ENCODE assay signal across 14 cellular contexts in genomic region chr16:11348737-11349598, GRCh38. TPM values are rescaled to one million over a fixed set of nuclear protein-coding genes. Genes with fewer than 3 reads are reported as not detected.
A peak's percentile ranks its signal among the peaks of the same experiment; 100 is the strongest.
DNase-seq lines count a peak whose midpoint lies in the region; ATAC-seq, FAIRE-seq and TF ChIP-seq lines count a peak whose summit lies in the region.
"Had no signal": no experiment of that assay in that cellular context is flagged by ENCODE, and none has a peak within 500 bp of the region (broad histone marks: within the 10 kb centered on the region; RNA-seq: fewer than 3 reads in every experiment).

No MANE protein-coding gene starts in this region.

- H2BK5ac ChIP-seq in mesendoderm (ENCODE audit: low read length): no peak overlapping the region

- H3K79me2 ChIP-seq in astrocyte (ENCODE audit: insufficient read depth, low read length) (peaks cover 6% of the 10 kb centered on the region), mesendoderm (ENCODE audit: control insufficient read depth, insufficient read depth, low read length) (peaks cover 30% of the 10 kb centered on the region)

- H4K20me1 ChIP-seq in astrocyte (ENCODE audit: insufficient read depth, low read length): no peaks in the 10 kb centered on the region

- intact Hi-C loops in thyroid gland (cut with DNase I): loop anchor here (5.0 kb wide), 1 partner anchor 92 kb away; the partner anchor contains the start of gene SOCS1

- no peak for FAIRE-seq in astrocyte (lab: Jason Lieb, UNC)

- no peak overlapping the region for H2BK120ac ChIP-seq in mesendoderm (ENCODE audit: low read depth, low read length)

- H4K8ac ChIP-seq in mesendoderm (ENCODE audit: low read depth, low read length): no peak overlapping the region

- H3K27ac Mint-ChIP-seq in T-helper 2 cell treated with Interferon-gamma antibody and Interleukin-4, amounts not matched to agents 5 μg/mL and 100 μg/mL, for 36 hours: no peak overlapping the region
- no peak overlapping the region for H3K27ac Mint-ChIP-seq in astrocyte (ENCODE audit: unreplicated experiment)

- H3K9ac ChIP-seq in astrocyte (ENCODE audit: low read length): no peak overlapping the region
- peak overlapping the region; percentile 20 for H3K9ac ChIP-seq in mesendoderm (ENCODE audit: low read length)

- H2AFZ ChIP-seq in astrocyte (ENCODE audit: low read depth, low read length): no peak overlapping the region

- no peak overlapping the region for H2BK15ac ChIP-seq in mesendoderm (replicated peaks; ENCODE audit: low read depth)

- no peak overlapping the region for H3K23ac ChIP-seq in mesendoderm (ENCODE audit: low read length)

- H3K9me3 Mint-ChIP-seq in T-helper 2 cell treated with Interferon-gamma antibody and Interleukin-4, amounts not matched to agents 5 μg/mL and 100 μg/mL, for 36 hours: no peaks in the 10 kb centered on the region
- no peaks in the 10 kb centered on the region for H3K9me3 Mint-ChIP-seq in astrocyte (ENCODE audit: unreplicated experiment)
- H3K9me3 Mint-ChIP-seq: naive B cell had no signal

- peak overlapping the region; percentile 56 for H3K56ac ChIP-seq in mesendoderm (ENCODE audit: low read length)

- WGBS in mesendoderm (ENCODE audit: extremely low coverage, insufficient coverage, low lambda C conversion rate): no CpG with 5 or more reads among the region's 16 CpGs
- 84 to 85% methylated on average over 16 of the region's 16 CpGs for WGBS in thyroid gland, 2 donors

- H3K27me3 ChIP-seq in astrocyte (ENCODE audit: insufficient read depth, low read length) (no peaks in the 10 kb centered on the region), mesendoderm (ENCODE audit: insufficient read depth, low read length, poor library complexity) (no peaks in the 10 kb centered on the region), thyroid gland (no peaks in the 10 kb centered on the region)

- no peaks in the 10 kb centered on the region for H3K27me3 Mint-ChIP-seq in T-helper 2 cell treated with Interferon-gamma antibody and Interleukin-4, amounts not matched to agents 5 μg/mL and 100 μg/mL, for 36 hours (ENCODE audit: low read depth)
- H3K27me3 Mint-ChIP-seq in astrocyte (ENCODE audit: low read depth, unreplicated experiment): peaks cover 4% of the 10 kb centered on the region
- H3K27me3 Mint-ChIP-seq: naive B cell had no signal

- no peak overlapping the region for H4K5ac ChIP-seq in mesendoderm (ENCODE audit: low read length)

- no peak overlapping the region for H3K27ac ChIP-seq in astrocyte (ENCODE audit: low read depth, low read length)
- H3K27ac ChIP-seq in mesendoderm (ENCODE audit: low read depth, low read length): no peak overlapping the region
- peak overlapping the region; percentile 46 to 90 (median 56) for H3K27ac ChIP-seq in thyroid gland

- H3K36me3 ChIP-seq in astrocyte (ENCODE audit: insufficient read depth, low read length) (no peaks in the 10 kb centered on the region), mesendoderm (ENCODE audit: control insufficient read depth, insufficient read depth, low read length) (no peaks in the 10 kb centered on the region), thyroid gland (no peaks in the 10 kb centered on the region)

- TF ChIP-seq CTCF in astrocyte (IDR thresholded peaks at IDR 0.05; ENCODE audit: insufficient read depth, low read depth, low read length): no peak
- TF ChIP-seq CTCF in thyroid gland (IDR thresholded peaks at IDR 0.05): no peak

- H3K4me3 ChIP-seq in astrocyte (ENCODE audit: insufficient read depth, low read depth, low read length) (no peak overlapping the region), mesendoderm (ENCODE audit: low read length) (no peak overlapping the region), thyroid gland (replicated peaks in 1 of 3) (no peak overlapping the region)

- peak overlapping the region; percentile 18 for H3K4me3 Mint-ChIP-seq in T-helper 2 cell treated with Interferon-gamma antibody and Interleukin-4, amounts not matched to agents 5 μg/mL and 100 μg/mL, for 36 hours
- no peak overlapping the region for H3K4me3 Mint-ChIP-seq in astrocyte (ENCODE audit: unreplicated experiment)

- no peak for ATAC-seq in HG03378 (IDR thresholded peaks at IDR 0.05; ENCODE audit: unreplicated experiment)
- no peak for ATAC-seq in HG02973 (IDR thresholded peaks at IDR 0.05; ENCODE audit: unreplicated experiment)

- peaks cover 47% of the 10 kb centered on the region for H3K4me1 Mint-ChIP-seq in T-helper 2 cell treated with Interferon-gamma antibody and Interleukin-4, amounts not matched to agents 5 μg/mL and 100 μg/mL, for 36 hours (ENCODE audit: low read depth)
- peaks cover 6% of the 10 kb centered on the region for H3K4me1 Mint-ChIP-seq in astrocyte (ENCODE audit: low read depth, unreplicated experiment)

- no peak overlapping the region for H2AK5ac ChIP-seq in mesendoderm (ENCODE audit: low read length)

- no peak for TF ChIP-seq POLR2A in thyroid gland (IDR thresholded peaks at IDR 0.05)

- H3K4me2 ChIP-seq in astrocyte (ENCODE audit: low read length) (peak overlapping the region; percentile 53), mesendoderm (ENCODE audit: low read length) (no peak overlapping the region)

- peaks cover 31% of the 10 kb centered on the region for H3K79me1 ChIP-seq in mesendoderm (ENCODE audit: low read length)

- H3K18ac ChIP-seq in mesendoderm (ENCODE audit: low read length): no peak overlapping the region

- DNase-seq in T-helper 2 cell treated with Interferon-gamma antibody and Interleukin-4, amounts not matched to agents 5 μg/mL and 100 μg/mL, for 36 hours (ENCODE audit: low spot score): no peak
- no peak for DNase-seq in T-helper 2 cell
- no peak for DNase-seq in astrocyte (ENCODE audit: low read depth)
- peak; percentile 31 for DNase-seq in mesendoderm
- DNase-seq in thyroid gland: no peak
- DNase-seq in hippocampal formation (lab: John Stamatoyannopoulos, UW): no peak
- DNase-seq: effector CD4-positive, alpha-beta T cell; naive B cell; NCI-H1436 treated with DMSO at 0.1 percent for 48 hours; NCI-H774; stimulated activated CD8-positive, alpha-beta memory T cell treated with anti-CD3 and anti-CD28 coated beads, Interleukin-4, amount 100 ng/mL, for 48 hours; SW 1271 had no signal

- H3K9me3 ChIP-seq in astrocyte (ENCODE audit: insufficient read depth, low read depth, low read length): no peaks in the 10 kb centered on the region
- H3K9me3 ChIP-seq in thyroid gland: no peaks in the 10 kb centered on the region

- peaks cover 16% of the 10 kb centered on the region for H3K4me1 ChIP-seq in astrocyte (ENCODE audit: insufficient read depth, low read length)
- no peaks in the 10 kb centered on the region for H3K4me1 ChIP-seq in mesendoderm (ENCODE audit: control insufficient read depth, low read depth, low read length)
- H3K4me1 ChIP-seq in thyroid gland: peaks cover 8 to 21% of the 10 kb centered on the region in 2 donors

- H3K36me3 Mint-ChIP-seq in T-helper 2 cell treated with Interferon-gamma antibody and Interleukin-4, amounts not matched to agents 5 μg/mL and 100 μg/mL, for 36 hours (ENCODE audit: low read depth): peaks cover 35% of the 10 kb centered on the region
- peaks cover 3% of the 10 kb centered on the region for H3K36me3 Mint-ChIP-seq in astrocyte (ENCODE audit: low read depth, unreplicated experiment)

- H3K4ac ChIP-seq in mesendoderm (ENCODE audit: low read depth, low read length): no peak overlapping the region

RNA-seq across cellular contexts. Expression of gene RMI2, which starts 3.7 kb away (rescaled TPM):
- 6.9 and 7.8 TPM in 2 replicates for total RNA-seq in astrocyte
- 57.3 TPM for polyA plus RNA-seq in mesendoderm (2013, experiment 1 of 2)
- polyA plus RNA-seq in mesendoderm (2013, experiment 2 of 2): 58.1 TPM
- 1 to 10 TPM in 3 of 4 donors, not detected in 1; 2.5 to 2.8 (median 2.6) TPM for total RNA-seq in thyroid gland

Comparison
In these comparisons a context has a peak if more than half of its experiments do, and no peak if none do; other contexts are left out.
1. H3K27ac ChIP-seq: peak in thyroid gland (3 of 3); none in astrocyte (single experiment) and mesendoderm (single experiment).